ENCODE assay signal across 8 cellular contexts in genomic region chr14:58244556-58245387, GRCh38. TPM values are rescaled to one million over a fixed set of nuclear protein-coding genes. Genes with fewer than 3 reads are reported as not detected.
DNase-seq lines count a peak whose midpoint lies in the region; ATAC-seq and TF ChIP-seq lines count a peak whose summit lies in the region.

PSMA3 (plus strand) TSS chr14:58244843; CDS start chr14:58244921, 78 bp downstream.

- no peaks in the 10 kb centered on the region for H3K9me3 Mint-ChIP-seq in activated naive CD8-positive, alpha-beta T cell (ENCODE audit: low read depth)

- H3K4me1 Mint-ChIP-seq in activated naive CD8-positive, alpha-beta T cell (ENCODE audit: low read depth) = peaks cover 43% of the 10 kb centered on the region

- H3K27ac ChIP-seq in temporal lobe (ENCODE audit: low read depth, low read length) = peak within 1 kb of the TSS; percentile 85

- peak within 1 kb of the TSS; percentile 89 for H3K4me3 Mint-ChIP-seq in activated naive CD8-positive, alpha-beta T cell

- no peak for TF ChIP-seq CTCF in GM10248 (IDR thresholded peaks at IDR 0.05; ENCODE audit: control extremely low read depth, extremely low read depth, low read depth, missing control alignments)

- POLR2A ChIA-PET in GM10248 (lab: Yijun Ruan, JAX) = interaction anchor here (1.2 kb wide), 1 partner anchor 53 kb away, joined by 11 read pairs; the partner anchor contains the start of gene ARID4A

- CTCF ChIA-PET in GM10248 (lab: Yijun Ruan, JAX) = no interaction called here

- H3K36me3 Mint-ChIP-seq in activated naive CD8-positive, alpha-beta T cell = peaks cover 7% of the 10 kb centered on the region

- no peaks in the 10 kb centered on the region for H3K27me3 Mint-ChIP-seq in activated naive CD8-positive, alpha-beta T cell

- peak; percentile 91 for ATAC-seq in HG02623 (IDR thresholded peaks at IDR 0.05; ENCODE audit: unreplicated experiment)

- DNase-seq in GM10248 (ENCODE audit: extremely low spot score) = peak; percentile 93
- DNase-seq in NCI-H1105 (lab: John Stamatoyannopoulos, UW) = peak; percentile 97
- peak; percentile 89 for DNase-seq in SKM-1 treated with dmso at 0.1 percent for 144 hours (lab: John Stamatoyannopoulos, UW; ENCODE audit: unreplicated experiment)
- peak; percentile 78 for DNase-seq in glomerular endothelial cell (ENCODE audit: extremely low read depth, low read depth, low spot score)
- DNase-seq in occipital lobe (lab: John Stamatoyannopoulos, UW) = peak; percentile 95

- peak within 1 kb of the TSS; percentile 93 for H3K27ac Mint-ChIP-seq in activated naive CD8-positive, alpha-beta T cell

RNA-seq across cellular contexts. Expression of gene PSMA3, which starts in this region (rescaled TPM):
- total RNA-seq in glomerular endothelial cell (171 and 192 TPM in 2 replicates), occipital lobe (42.9 TPM), temporal lobe (38.8 TPM)

Comparison
In these comparisons a context has a peak if more than half of its experiments do, and no peak if none do; other contexts are left out.
1. Peak in every context shown above with its lines: DNase-seq, ATAC-seq and H3K27ac ChIP-seq.